2 cellular contexts compared by ENCODE assay signal in the genomic region with DNA sequence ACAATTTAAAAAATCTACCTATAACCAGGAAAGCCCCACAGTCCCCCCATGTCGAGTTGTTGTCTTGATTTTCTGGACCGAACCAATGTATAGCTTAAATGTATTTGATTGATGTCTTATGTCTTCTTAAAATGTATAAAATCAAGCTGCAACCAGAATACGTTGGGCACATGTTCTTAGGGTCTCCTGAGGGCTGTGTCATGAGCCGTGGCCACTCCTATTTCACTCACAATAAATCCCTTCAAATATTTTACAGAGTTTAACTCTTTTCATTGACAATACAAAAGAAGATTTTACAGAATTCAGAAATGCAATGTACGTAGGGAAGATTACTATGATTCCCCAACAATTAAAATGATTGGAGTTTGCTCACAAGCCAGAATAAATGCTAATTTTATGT.
"Had no signal": no experiment of that assay in that cellular context is flagged by ENCODE, and none has a peak within 500 bp of the region (broad histone marks: within the 10 kb centered on the region; RNA-seq: fewer than 3 reads in every experiment).

No MANE protein-coding gene starts in this region.

- DNase-seq: GF-D8 had no signal

- H3K4me3 ChIP-seq: GM12878 had no signal
